Comparison of ENCODE assay signal across 1 cellular context in genomic region chr3:184388164-184388935, GRCh38.
TF ChIP-seq lines count a peak whose summit lies in the region.

No MANE protein-coding gene starts in this region.

TF ChIP-seq in H1, 55 proteins besides CTCF, POLR2A, EP300 and RAD21:
- TF ChIP-seq CHD1 (IDR thresholded peaks at IDR 0.05; ENCODE audit: low read depth, low read length), result no peak
- TF ChIP-seq KDM4A (IDR thresholded peaks at IDR 0.05; ENCODE audit: low read depth, low read length, severe bottlenecking), result no peak
- no peak for TF ChIP-seq BRCA1 (IDR thresholded peaks at IDR 0.05; ENCODE audit: low read depth, low read length)
- no peak for TF ChIP-seq RXRA (IDR thresholded peaks at IDR 0.05; ENCODE audit: insufficient read depth, low read depth, low read length)
- no peak for TF ChIP-seq NRF1 (IDR thresholded peaks at IDR 0.05; ENCODE audit: low read depth, low read length)
- no peak for TF ChIP-seq RFX5 (IDR thresholded peaks at IDR 0.05; ENCODE audit: borderline replicate concordance, low read depth, low read length)
- TF ChIP-seq ATF2 (IDR thresholded peaks at IDR 0.05; ENCODE audit: low read length), result no peak
- no peak for TF ChIP-seq SUZ12 (IDR thresholded peaks at IDR 0.05; ENCODE audit: low read length)
- no peak for TF ChIP-seq POU5F1 (IDR thresholded peaks at IDR 0.05; ENCODE audit: low read depth, low read length)
- no peak for TF ChIP-seq SIN3A (conservative IDR thresholded peaks at IDR 0.05 in 1 of 2, IDR thresholded peaks at IDR 0.05 in 1 of 2; ENCODE audit: low read depth in 1 of 2, low read length in 2 of 2)
- no peak for TF ChIP-seq BCL11A (IDR thresholded peaks at IDR 0.05; ENCODE audit: low read depth in 2 of 2, low read length in 2 of 2)
- no peak for TF ChIP-seq ATF3 (IDR thresholded peaks at IDR 0.05; ENCODE audit: insufficient read depth, low read depth, low read length)
- TF ChIP-seq JUND (IDR thresholded peaks at IDR 0.05; ENCODE audit: low read length), result no peak
- no peak for TF ChIP-seq ZNF274 (IDR thresholded peaks at IDR 0.05; ENCODE audit: borderline replicate concordance, extremely low read depth, low read length)
- no peak for TF ChIP-seq RBBP5 (IDR thresholded peaks at IDR 0.05; ENCODE audit: borderline replicate concordance, low read depth, low read length)
TF ChIP-seq in H1: peak in this region for 0.
